15 cellular contexts compared by ENCODE assay signal in genomic region chr9:113556877-113557593, GRCh38.
DNase-seq lines count a peak whose midpoint lies in the region; ATAC-seq and TF ChIP-seq lines count a peak whose summit lies in the region.
"Had no signal": no experiment of that assay in that cellular context is flagged by ENCODE, and none has a peak within 500 bp of the region (broad histone marks: within the 10 kb centered on the region; RNA-seq: fewer than 3 reads in every experiment).

No MANE protein-coding gene starts in this region.

- H4K91ac ChIP-seq in trophoblast cell (ENCODE audit: low read depth, low read length): peak overlapping the region; percentile 36

- no peak overlapping the region for H2BK5ac ChIP-seq in trophoblast cell (ENCODE audit: low read depth, low read length, poor library complexity)

- no peaks in the 10 kb centered on the region for H3K27me3 ChIP-seq in GM23248 (replicated peaks; ENCODE audit: insufficient read depth)
- no peaks in the 10 kb centered on the region for H3K27me3 ChIP-seq in trophoblast cell (ENCODE audit: insufficient read depth, low read length)
- H3K27me3 ChIP-seq in MM.1S (replicated peaks; ENCODE audit: insufficient read depth, low read length): no peaks in the 10 kb centered on the region
- H3K27me3 ChIP-seq: tibial artery had no signal

- H3K36me3 Mint-ChIP-seq in T-helper 17 cell (ENCODE audit: low read depth): no peaks in the 10 kb centered on the region

- H3F3A ChIP-seq in GM23248 (ENCODE audit: insufficient read depth) (peaks cover 34% of the 10 kb centered on the region), MM.1S (ENCODE audit: insufficient read depth, low read length) (no peaks in the 10 kb centered on the region)

- no peaks in the 10 kb centered on the region for H3K79me2 ChIP-seq in GM23248 (ENCODE audit: insufficient read depth)
- H3K79me2 ChIP-seq in trophoblast cell (ENCODE audit: control insufficient read depth, insufficient read depth, low read length, poor library complexity): no peaks in the 10 kb centered on the region
- no peaks in the 10 kb centered on the region for H3K79me2 ChIP-seq in MM.1S (ENCODE audit: low read length)

- 51% methylated on average over 3 of the region's 3 CpGs for WGBS in GM23248 (ENCODE audit: low coverage in 1 of 2, low lambda C conversion rate in 2 of 2, missing lambda C conversion rate in 2 of 2), 2 experiments
- no CpG with 5 or more reads among the region's 3 CpGs for WGBS in trophoblast cell (ENCODE audit: extremely low coverage, insufficient coverage, insufficient read length)

- H3K4me1 ChIP-seq in GM23248 (ENCODE audit: insufficient read depth): peaks cover 27% of the 10 kb centered on the region
- H3K4me1 ChIP-seq in trophoblast cell (ENCODE audit: control insufficient read depth in 1 of 2, insufficient read depth in 2 of 2, low read length in 2 of 2): peaks cover 3 to 5% of the 10 kb centered on the region in 2 experiments
- no peaks in the 10 kb centered on the region for H3K4me1 ChIP-seq in MM.1S (ENCODE audit: low read length)

- no peak overlapping the region for H4K8ac ChIP-seq in trophoblast cell (ENCODE audit: low read depth, low read length)

- H3K4me2 ChIP-seq in GM23248 (ENCODE audit: unreplicated experiment): no peak overlapping the region
- H3K4me2 ChIP-seq in trophoblast cell (ENCODE audit: low read length): no peak overlapping the region
- H3K4me2 ChIP-seq in MM.1S (ENCODE audit: low read depth, low read length): no peak overlapping the region
- H3K4me2 ChIP-seq: SK-N-SH had no signal

- H3K9me2 ChIP-seq in GM23248 (ENCODE audit: insufficient read depth) (no peaks in the 10 kb centered on the region), MM.1S (replicated peaks; ENCODE audit: insufficient read depth, low read length) (no peaks in the 10 kb centered on the region)
- H3K9me2 ChIP-seq: SK-N-SH had no signal

- H3K9me3 ChIP-seq in GM23248 (ENCODE audit: low read depth): no peaks in the 10 kb centered on the region
- no peaks in the 10 kb centered on the region for H3K9me3 ChIP-seq in T-helper 17 cell (ENCODE audit: control insufficient read depth, low read length, poor library complexity, severe bottlenecking)
- H3K9me3 ChIP-seq in trophoblast cell (ENCODE audit: insufficient read depth, low read depth, low read length): peaks cover 2% of the 10 kb centered on the region
- H3K9me3 ChIP-seq in MM.1S (replicated peaks; ENCODE audit: insufficient read depth, low read length): no peaks in the 10 kb centered on the region
- H3K9me3 ChIP-seq: SK-N-SH, tibial artery had no signal

- H2BK120ac ChIP-seq in trophoblast cell (ENCODE audit: insufficient read depth, low read length, poor library complexity): no peak overlapping the region

- no peak overlapping the region for H3K4me3 Mint-ChIP-seq in T-helper 17 cell
- H3K4me3 Mint-ChIP-seq: CD4-positive, CD25-positive, alpha-beta regulatory T cell had no signal

- H3K27ac ChIP-seq in GM23248 (peak overlapping the region; percentile 85), trophoblast cell (ENCODE audit: low read depth, low read length) (no peak overlapping the region), MM.1S (ENCODE audit: low read length) (no peak overlapping the region)

- H3K23ac ChIP-seq in trophoblast cell (ENCODE audit: low read length): no peak overlapping the region

- H3K36me3 ChIP-seq in GM23248 (ENCODE audit: low read depth) (no peaks in the 10 kb centered on the region), trophoblast cell (ENCODE audit: control insufficient read depth in 1 of 2, insufficient read depth in 2 of 2, low read length in 2 of 2) (no peaks in the 10 kb centered on the region), MM.1S (replicated peaks; ENCODE audit: insufficient read depth, low read length) (no peaks in the 10 kb centered on the region)
- H3K36me3 ChIP-seq: tibial artery had no signal

- no peak overlapping the region for H2AK5ac ChIP-seq in trophoblast cell (ENCODE audit: low read length)

- no peak for TF ChIP-seq CTCF in fibroblast of mammary gland (conservative IDR thresholded peaks at IDR 0.05; ENCODE audit: control insufficient read depth, insufficient read depth, low read depth, low read length)
- no peak for TF ChIP-seq CTCF in MM.1S (IDR thresholded peaks at IDR 0.05; ENCODE audit: low read length)

- no peaks in the 10 kb centered on the region for H3K27me3 Mint-ChIP-seq in T-helper 17 cell
- H3K27me3 Mint-ChIP-seq: CD4-positive, CD25-positive, alpha-beta regulatory T cell had no signal

- no peak overlapping the region for H4K12ac ChIP-seq in trophoblast cell (ENCODE audit: low read depth, low read length)

- H3K4me3 ChIP-seq in GM23248 (no peak overlapping the region), fibroblast of mammary gland (ENCODE audit: control insufficient read depth, low read depth, low read length) (no peak overlapping the region), trophoblast cell (ENCODE audit: low read depth, low read length) (no peak overlapping the region), MM.1S (ENCODE audit: low read length) (no peak overlapping the region)
- H3K4me3 ChIP-seq: tibial artery had no signal

- H4K20me1 ChIP-seq in GM23248 (ENCODE audit: insufficient read depth) (no peaks in the 10 kb centered on the region), MM.1S (ENCODE audit: insufficient read depth, low read length) (no peaks in the 10 kb centered on the region)

- in situ Hi-C loops in GM23248 (cut with MboI) (no loop called here), G401 (cut with HindIII; ENCODE audit: low sequenced_read_pairs) (no loop called here)

- ATAC-seq in T-helper 17 cell: no peak

- DNase-seq in GM23248: peak; percentile 66
- DNase-seq in T-helper 17 cell: no peak
- peak; percentile 71 for DNase-seq in fibroblast of mammary gland (ENCODE audit: low read depth)
- DNase-seq in trophoblast cell: peak; percentile 70 to 84
- DNase-seq in NCI-H446 (lab: John Stamatoyannopoulos, UW): no peak
- no peak for DNase-seq in MM.1S
- no peak for DNase-seq in SIG-M5 (lab: John Stamatoyannopoulos, UW)
- DNase-seq in G401 (ENCODE audit: low spot score): no peak
- DNase-seq: activated CD4-positive, CD25-positive, alpha-beta regulatory T cell; activated naive CD4-positive, alpha-beta T cell treated with Interleukin-2 at 50 U/mL for 16 hours; CD4-positive, CD25-positive, alpha-beta regulatory T cell; NCI-H2029 treated with DMSO at 0.1 percent for 48 hours; NCI-H82; SK-N-SH had no signal

- H3K27ac Mint-ChIP-seq in T-helper 17 cell: peak overlapping the region; percentile 54

- no peaks in the 10 kb centered on the region for H3K79me1 ChIP-seq in trophoblast cell (ENCODE audit: low read length)

- H3K18ac ChIP-seq in trophoblast cell (ENCODE audit: low read length): peak overlapping the region; percentile 22

- H3K4me1 Mint-ChIP-seq in T-helper 17 cell: peaks cover 22% of the 10 kb centered on the region

- no peak overlapping the region for H3K14ac ChIP-seq in trophoblast cell (ENCODE audit: low read length)

- no peak overlapping the region for H2BK12ac ChIP-seq in trophoblast cell (ENCODE audit: low read length)

- no peak overlapping the region; the same call in 1 of the 2 replicates for H3K9ac ChIP-seq in GM23248
- no peak overlapping the region for H3K9ac ChIP-seq in trophoblast cell (ENCODE audit: low read length)
- H3K9ac ChIP-seq in MM.1S (ENCODE audit: low read length): no peak overlapping the region

- no peak overlapping the region for H3K4ac ChIP-seq in trophoblast cell (ENCODE audit: low read depth, low read length)

- H2AFZ ChIP-seq in GM23248: no peak overlapping the region
- no peak overlapping the region for H2AFZ ChIP-seq in trophoblast cell (ENCODE audit: insufficient read depth, low read length, poor library complexity)
- no peak overlapping the region for H2AFZ ChIP-seq in MM.1S (ENCODE audit: low read length)

Comparison
In these comparisons a context has a peak if more than half of its experiments do, and no peak if none do; other contexts are left out.
1. DNase-seq: peak in GM23248 (single experiment), fibroblast of mammary gland (single experiment) and trophoblast cell (2 of 2); none in T-helper 17 cell (0 of 3), NCI-H446 (0 of 2), MM.1S (single experiment), SIG-M5 (single experiment) and G401 (single experiment).